Comparison of ENCODE assay signal across 9 cellular contexts in genomic region chr9:4237748-4238511, GRCh38.
DNase-seq lines count a peak whose midpoint lies in the region; ATAC-seq and TF ChIP-seq lines count a peak whose summit lies in the region.
"Had no signal": no experiment of that assay in that cellular context is flagged by ENCODE, and none has a peak within 500 bp of the region (broad histone marks: within the 10 kb centered on the region; RNA-seq: fewer than 3 reads in every experiment).

No MANE protein-coding gene starts in this region.

- no peaks in the 10 kb centered on the region for H3K27me3 ChIP-seq in CD4-positive, alpha-beta memory T cell (ENCODE audit: insufficient read depth, low read length)

- peak overlapping the region in 2 of 7 donors; percentile 37 to 71 for H3K27ac Mint-ChIP-seq in CD4-positive, alpha-beta memory T cell
- peak overlapping the region; percentile 36 for H3K27ac Mint-ChIP-seq in nephron progenitor cell

- no peak for TF ChIP-seq RAD21 in Ishikawa (IDR thresholded peaks at IDR 0.05; ENCODE audit: low read depth)

- intact Hi-C loops in CD4-positive, alpha-beta memory T cell (cut with micrococcal nuclease), result no loop called here

- peak overlapping the region in 7 of 8 donors; percentile 24 to 81 (median 57) for H3K4me3 Mint-ChIP-seq in CD4-positive, alpha-beta memory T cell
- H3K4me3 Mint-ChIP-seq in nephron progenitor cell, result no peak overlapping the region

- no peak overlapping the region for H3K27ac ChIP-seq in CD4-positive, alpha-beta memory T cell (ENCODE audit: low read depth, low read length)

- no peaks in the 10 kb centered on the region for H3K9me3 ChIP-seq in CD4-positive, alpha-beta memory T cell (ENCODE audit: control insufficient read depth in 1 of 2, low read length in 2 of 2)

- TF ChIP-seq EP300 in Ishikawa (IDR thresholded peaks at IDR 0.05; ENCODE audit: borderline replicate concordance), result no peak

- peaks cover 0 to 2% (median 0%) of the 10 kb centered on the region in 8 donors for H3K9me3 Mint-ChIP-seq in CD4-positive, alpha-beta memory T cell
- peaks cover 14% of the 10 kb centered on the region for H3K9me3 Mint-ChIP-seq in nephron progenitor cell

- no peak for DNase-seq in CD4-positive, alpha-beta memory T cell
- peak; percentile 56 for DNase-seq in ecto neural progenitor cell (ENCODE audit: low spot score)
- DNase-seq in nephron progenitor cell, result no peak
- DNase-seq in NCI-H128 (lab: John Stamatoyannopoulos, UW; ENCODE audit: unreplicated experiment), result no peak
- DNase-seq in SW480 (ENCODE audit: low spot score), result no peak
- no peak for DNase-seq in SK-N-DZ (ENCODE audit: low spot score)
- DNase-seq: NCI-H2081 had no signal

- H3K36me3 ChIP-seq in CD4-positive, alpha-beta memory T cell (ENCODE audit: insufficient read depth, low read length), result no peaks in the 10 kb centered on the region

- H3K27me3 Mint-ChIP-seq in CD4-positive, alpha-beta memory T cell, result peaks cover 0 to 4% of the 10 kb centered on the region in 2 donors
- H3K27me3 Mint-ChIP-seq in nephron progenitor cell (ENCODE audit: low read depth, poor library complexity), result peaks cover 5% of the 10 kb centered on the region

- CTCF ChIA-PET in CD4-positive, alpha-beta memory T cell (lab: Charles Lee; ENCODE audit: partially characterized antibody), result no interaction called here

- no peak for ATAC-seq in GM18511 (IDR thresholded peaks at IDR 0.05; ENCODE audit: unreplicated experiment)

- peaks cover 10 to 24% (median 12%) of the 10 kb centered on the region in 4 donors for H3K4me1 Mint-ChIP-seq in CD4-positive, alpha-beta memory T cell
- H3K4me1 Mint-ChIP-seq in nephron progenitor cell, result peaks cover 17% of the 10 kb centered on the region

- POLR2A ChIA-PET in CD4-positive, alpha-beta memory T cell (lab: Charles Lee; ENCODE audit: partially characterized antibody), result interaction anchor here (0.6 kb wide), 1 partner anchor 68 kb away, joined by 3 read pairs; no protein-coding TSS in a partner anchor

- H3K36me3 Mint-ChIP-seq in CD4-positive, alpha-beta memory T cell, result no peaks in the 10 kb centered on the region
- H3K36me3 Mint-ChIP-seq in nephron progenitor cell (ENCODE audit: low read depth), result peaks cover 14% of the 10 kb centered on the region

- TF ChIP-seq CTCF in nephron progenitor cell (IDR thresholded peaks at IDR 0.05), result no peak

- H3K4me3 ChIP-seq in CD4-positive, alpha-beta memory T cell (ENCODE audit: low read length in 2 of 2), result no peak overlapping the region

- H3K4me1 ChIP-seq in CD4-positive, alpha-beta memory T cell (ENCODE audit: insufficient read depth, low read length), result peaks cover 6% of the 10 kb centered on the region

TF ChIP-seq in Ishikawa, 13 proteins besides CTCF, POLR2A, EP300 and RAD21:
- TF ChIP-seq TEAD4 (IDR thresholded peaks at IDR 0.05), result 0 out of 2 replicates have a peak, but pooled peaks have one; percentile 20
- no peak for TF ChIP-seq MAX (IDR thresholded peaks at IDR 0.05)
- TF ChIP-seq USF1 (IDR thresholded peaks at IDR 0.05), result no peak
- TF ChIP-seq TAF1 (IDR thresholded peaks at IDR 0.05; ENCODE audit: low read depth), result no peak
- TF ChIP-seq TCF12 (IDR thresholded peaks at IDR 0.05; ENCODE audit: low read depth), result no peak
- TF ChIP-seq CREB1 (IDR thresholded peaks at IDR 0.05; ENCODE audit: low read depth), result no peak
TF ChIP-seq in Ishikawa: peak in this region for 1.
